Comparison of ENCODE assay signal across 15 cellular contexts in the genomic region with DNA sequence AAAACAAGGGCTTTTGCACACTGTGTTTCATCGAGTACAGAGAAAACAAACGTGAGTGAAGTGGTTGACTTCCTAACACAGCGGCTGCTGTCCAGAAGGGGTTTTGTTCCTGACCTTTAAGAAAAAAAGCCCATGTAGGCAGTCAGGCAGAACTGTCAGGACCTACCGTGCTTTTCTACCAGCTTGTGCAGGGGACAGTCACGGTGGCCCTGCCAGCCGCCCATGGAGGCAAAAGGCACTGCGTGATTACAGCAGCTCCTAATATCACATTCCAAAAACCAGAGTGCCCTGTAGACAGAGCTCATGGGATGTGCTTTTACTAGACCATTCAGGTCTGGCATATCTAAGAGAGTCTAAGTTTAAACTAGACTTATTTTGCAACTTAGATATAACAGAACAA. TPM values are rescaled to one million over a fixed set of nuclear protein-coding genes. Genes with fewer than 3 reads are reported as not detected.
A peak's percentile ranks its signal among the peaks of the same experiment; 100 is the strongest.
DNase-seq lines count a peak whose midpoint lies in the region; ATAC-seq and TF ChIP-seq lines count a peak whose summit lies in the region.
"Had no signal": no experiment of that assay in that cellular context is flagged by ENCODE, and none has a peak within 500 bp of the region (broad histone marks: within the 10 kb centered on the region; RNA-seq: fewer than 3 reads in every experiment).

No MANE protein-coding gene starts in this region.

- H3K9me2 ChIP-seq in Loucy (replicated peaks; ENCODE audit: low read depth, low read length), result no peaks in the 10 kb centered on the region

- H3K9me3 ChIP-seq in Loucy (ENCODE audit: insufficient read depth, low read depth, low read length) (no peaks in the 10 kb centered on the region), suprapubic skin (no peaks in the 10 kb centered on the region)
- H3K9me3 ChIP-seq: uterus had no signal

- no peak for TF ChIP-seq POLR2A in suprapubic skin (IDR thresholded peaks at IDR 0.05)

- no peak overlapping the region for H3K9ac ChIP-seq in Loucy (ENCODE audit: low read depth, low read length, poor library complexity, severe bottlenecking)

- peaks cover 39% of the 10 kb centered on the region for H3K79me2 ChIP-seq in Loucy (ENCODE audit: insufficient read depth, low read length)

- no peak for TF ChIP-seq EP300 in suprapubic skin (IDR thresholded peaks at IDR 0.05)

- H3K4me3 ChIP-seq in Loucy (ENCODE audit: low read length, poor library complexity, severe bottlenecking) (no peak overlapping the region), suprapubic skin (peak overlapping the region; percentile 1)
- H3K4me3 ChIP-seq: uterus had no signal

- H3K4me3 Mint-ChIP-seq in activated T-cell treated with anti-CD3 and anti-CD28 coated beads, Interleukin-2, amount 50 U/mL, for 72 hours, result peak overlapping the region; percentile 84 to 93
- peak overlapping the region in 1 of 5 donors; percentile 27 for H3K4me3 Mint-ChIP-seq in immature natural killer cell

- no peak for DNase-seq in activated T-cell treated with anti-CD3 and anti-CD28 coated beads, Interleukin-2, amount 50 U/mL, for 72 hours
- DNase-seq in activated T-cell treated with anti-CD3 and anti-CD28 coated beads, Interleukin-2, amount 50 U/mL, for 1 hour, result no peak
- DNase-seq in immature natural killer cell (peak in 2 of 3 donors; percentile 17 to 32), suprapubic skin (ENCODE audit: low spot score in 2 of 2) (no peak), GOT3 (lab: John Stamatoyannopoulos, UW) (no peak)
- DNase-seq: EL, NCI-H1092, NCI-H446 treated with DMSO at 0.1 percent for 48 hours, small intestine, uterus had no signal

- H3F3A ChIP-seq in Loucy (ENCODE audit: low read depth), result peaks cover 7% of the 10 kb centered on the region; the same call in 1 of the 2 replicates

- peak overlapping the region; percentile 97 for H3K27ac Mint-ChIP-seq in activated T-cell treated with anti-CD3 and anti-CD28 coated beads, Interleukin-2, amount 50 U/mL, for 72 hours
- peak overlapping the region in 4 of 6 donors; percentile 14 to 79 (median 62) for H3K27ac Mint-ChIP-seq in immature natural killer cell

- no peak overlapping the region for H2AFZ ChIP-seq in Loucy (ENCODE audit: low read length)

- H3K27me3 ChIP-seq in Loucy (ENCODE audit: insufficient read depth, low read length, poor library complexity, severe bottlenecking) (no peaks in the 10 kb centered on the region), suprapubic skin (no peaks in the 10 kb centered on the region)
- H3K27me3 ChIP-seq: uterus had no signal

- H3K36me3 ChIP-seq in Loucy (ENCODE audit: insufficient read depth, low read length), result peaks cover 81% of the 10 kb centered on the region
- H3K36me3 ChIP-seq in suprapubic skin, result peaks cover 85% of the 10 kb centered on the region
- H3K36me3 ChIP-seq: uterus had no signal

- H3K4me1 ChIP-seq in Loucy (ENCODE audit: insufficient read depth, low read length, poor library complexity, severe bottlenecking) (peaks cover 47% of the 10 kb centered on the region), suprapubic skin (peaks cover 32% of the 10 kb centered on the region)

- H3K27me3 Mint-ChIP-seq in activated T-cell treated with anti-CD3 and anti-CD28 coated beads, Interleukin-2, amount 50 U/mL, for 72 hours (ENCODE audit: low read depth), result no peaks in the 10 kb centered on the region
- peaks cover 50 to 75% (median 66%) of the 10 kb centered on the region in 3 donors for H3K27me3 Mint-ChIP-seq in immature natural killer cell (ENCODE audit: low read depth in 3 of 3)

- ATAC-seq in activated T-cell treated with anti-CD3 and anti-CD28 coated beads, Interleukin-2, amount 50 U/mL, for 72 hours (replicated peaks in 1 of 2), result no peak
- ATAC-seq in HG02678 (IDR thresholded peaks at IDR 0.05; ENCODE audit: unreplicated experiment) (no peak), HG03439 (IDR thresholded peaks at IDR 0.05; ENCODE audit: unreplicated experiment) (no peak)
- ATAC-seq: HCT116 had no signal

- H4K20me1 ChIP-seq in Loucy (ENCODE audit: insufficient read depth, low read length, poor library complexity, severe bottlenecking), result peaks cover 9% of the 10 kb centered on the region

- H3K27ac ChIP-seq in suprapubic skin, result peak overlapping the region; percentile 38
- H3K27ac ChIP-seq: RWPE1 had no signal

- 82% methylated on average over 6 of the region's 7 CpGs for WGBS in suprapubic skin

- peak overlapping the region; percentile 44 for H3K4me2 ChIP-seq in Loucy (ENCODE audit: low read depth, low read length, poor library complexity, severe bottlenecking)

- TF ChIP-seq CTCF in Loucy (conservative IDR thresholded peaks at IDR 0.05; ENCODE audit: low read length) (no peak), suprapubic skin (IDR thresholded peaks at IDR 0.05) (no peak)

- H3K36me3 Mint-ChIP-seq in activated T-cell treated with anti-CD3 and anti-CD28 coated beads, Interleukin-2, amount 50 U/mL, for 72 hours (ENCODE audit: insufficient read depth in 2 of 2), result peaks cover 34 to 73% of the 10 kb centered on the region in 2 donors
- peaks cover 45 to 79% (median 54%) of the 10 kb centered on the region in 3 donors for H3K36me3 Mint-ChIP-seq in immature natural killer cell

- H3K9me3 Mint-ChIP-seq in activated T-cell treated with anti-CD3 and anti-CD28 coated beads, Interleukin-2, amount 50 U/mL, for 72 hours, result no peaks in the 10 kb centered on the region
- H3K9me3 Mint-ChIP-seq in immature natural killer cell, result no peaks in the 10 kb centered on the region

- H3K4me1 Mint-ChIP-seq in activated T-cell treated with anti-CD3 and anti-CD28 coated beads, Interleukin-2, amount 50 U/mL, for 72 hours (ENCODE audit: low read depth), result peaks cover 96% of the 10 kb centered on the region
- peaks cover 21 to 58% of the 10 kb centered on the region in 2 donors for H3K4me1 Mint-ChIP-seq in immature natural killer cell

RNA-seq across cellular contexts. Expression of a gene that starts 12.2 kb away (rescaled TPM):
- total RNA-seq in activated T-cell treated with anti-CD3 and anti-CD28 coated beads, Interleukin-2, amount 50 U/mL, for 72 hours, result 100 to 1,000 TPM; 350 to 510 TPM
- 100 to 1,000 TPM in 2 of 3 donors, 10 to 100 TPM in 1; 55.8 to 118 (median 117) TPM for polyA plus RNA-seq in immature natural killer cell
- 100 to 1,000 TPM in 3 of 4 donors, 10 to 100 TPM in 1; 64.1 to 146 (median 111) TPM for total RNA-seq in suprapubic skin

Comparison
In these comparisons a context has a peak if more than half of its experiments do, and no peak if none do; other contexts are left out.
1. DNase-seq: peak in immature natural killer cell (2 of 3); none in activated T-cell treated with anti-CD3 and anti-CD28 coated beads, Interleukin-2, amount 50 U/mL, for 72 hours (0 of 2), activated T-cell treated with anti-CD3 and anti-CD28 coated beads, Interleukin-2, amount 50 U/mL, for 1 hour (single experiment), suprapubic skin (0 of 2) and GOT3 (single experiment).